In the genomic region with DNA sequence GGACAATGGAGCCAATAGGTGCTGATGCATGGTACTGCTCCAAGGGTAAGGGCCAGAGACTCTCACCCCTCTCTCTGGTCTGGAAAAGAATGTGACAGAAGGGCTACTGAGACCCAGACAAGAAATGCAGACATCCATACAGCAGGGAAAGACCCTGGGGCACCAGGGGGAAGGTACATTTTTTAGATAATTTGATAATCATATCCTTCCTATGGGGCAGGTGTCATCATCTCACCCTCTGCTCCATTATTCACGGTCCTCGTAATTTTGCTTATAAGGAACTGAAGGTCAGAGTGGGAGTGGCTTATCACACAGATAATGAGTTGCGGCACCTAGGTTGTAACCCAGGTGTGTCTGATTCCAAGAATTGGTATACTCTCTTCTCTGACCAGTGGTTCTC, we compare ENCODE assay signal across 27 cellular contexts.
DNase-seq lines count a peak whose midpoint lies in the region; ATAC-seq lines count a peak whose summit lies in the region.
"Had no signal": no experiment of that assay in that cellular context is flagged by ENCODE, and none has a peak within 500 bp of the region (broad histone marks: within the 10 kb centered on the region; RNA-seq: fewer than 3 reads in every experiment).

No MANE protein-coding gene starts in this region.

- no peaks in the 10 kb centered on the region for H3K27me3 ChIP-seq in trophoblast cell (ENCODE audit: insufficient read depth, low read length)
- H3K27me3 ChIP-seq: BE2C; BLaER1; BLaER1 treated with 17β-estradiol and CSF1 and Interleukin-3, amounts not matched to agents 10 nM and 100 nM had no signal

- H3K4ac ChIP-seq in trophoblast cell (ENCODE audit: low read depth, low read length), result no peak overlapping the region

- no peaks in the 10 kb centered on the region for H3K36me3 ChIP-seq in trophoblast cell (ENCODE audit: control insufficient read depth in 1 of 2, insufficient read depth in 2 of 2, low read length in 2 of 2)
- H3K36me3 ChIP-seq: BE2C; BLaER1; BLaER1 treated with 17β-estradiol and CSF1 and Interleukin-3, amounts not matched to agents 10 nM and 100 nM had no signal

- no peaks in the 10 kb centered on the region for H3K79me1 ChIP-seq in trophoblast cell (ENCODE audit: low read length)

- no peak overlapping the region for H2BK120ac ChIP-seq in trophoblast cell (ENCODE audit: insufficient read depth, low read length, poor library complexity)

- no peak overlapping the region for H3K14ac ChIP-seq in trophoblast cell (ENCODE audit: low read length)

- no CpG with 5 or more reads among the region's 3 CpGs for WGBS in trophoblast cell (ENCODE audit: extremely low coverage, insufficient coverage, insufficient read length)

- no peak overlapping the region for H4K91ac ChIP-seq in trophoblast cell (ENCODE audit: low read depth, low read length)

- no peaks in the 10 kb centered on the region for H3K4me1 ChIP-seq in trophoblast cell (ENCODE audit: control insufficient read depth in 1 of 2, insufficient read depth in 2 of 2, low read length in 2 of 2)
- H3K4me1 ChIP-seq: A549; BE2C; BLaER1; BLaER1 treated with 17β-estradiol and CSF1 and Interleukin-3, amounts not matched to agents 10 nM and 100 nM; Caco-2 had no signal

- no peak overlapping the region for H4K8ac ChIP-seq in trophoblast cell (ENCODE audit: low read depth, low read length)

- no peaks in the 10 kb centered on the region for H3K79me2 ChIP-seq in trophoblast cell (ENCODE audit: control insufficient read depth, insufficient read depth, low read length, poor library complexity)

- no peak overlapping the region for H2BK5ac ChIP-seq in trophoblast cell (ENCODE audit: low read depth, low read length, poor library complexity)

- no peak overlapping the region for H3K4me3 ChIP-seq in trophoblast cell (ENCODE audit: low read depth, low read length)
- H3K4me3 ChIP-seq: A549; BLaER1; BLaER1 treated with 17β-estradiol and CSF1 and Interleukin-3, amounts not matched to agents 10 nM and 100 nM had no signal

- H3K27ac ChIP-seq in trophoblast cell (ENCODE audit: low read depth, low read length), result no peak overlapping the region
- H3K27ac ChIP-seq: 22Rv1; A549; BLaER1; BLaER1 treated with 17β-estradiol and CSF1 and Interleukin-3, amounts not matched to agents 10 nM and 100 nM; C4-2B had no signal

- no peak for ATAC-seq in HG03378 (IDR thresholded peaks at IDR 0.05; ENCODE audit: unreplicated experiment)
- ATAC-seq: A549; CD8-positive, alpha-beta T cell had no signal

- H4K12ac ChIP-seq in trophoblast cell (ENCODE audit: low read depth, low read length), result no peak overlapping the region

- no peak overlapping the region for H3K18ac ChIP-seq in trophoblast cell (ENCODE audit: low read length)

- no peak overlapping the region for H2AFZ ChIP-seq in trophoblast cell (ENCODE audit: insufficient read depth, low read length, poor library complexity)

- no peak overlapping the region for H2BK12ac ChIP-seq in trophoblast cell (ENCODE audit: low read length)

- no peak overlapping the region for H3K23ac ChIP-seq in trophoblast cell (ENCODE audit: low read length)

- DNase-seq in trophoblast cell, result peak; percentile 64 to 74
- DNase-seq: 8988T; ACHN; AML-193; BE2C; C1 segment of cervical spinal cord; Caco-2; Calu3; CD4-positive, alpha-beta memory T cell; CD4-positive, alpha-beta T cell; CD4-positive, CD25-positive, alpha-beta regulatory T cell; CD8-positive, alpha-beta memory T cell; CD8-positive, alpha-beta T cell; COR-L47; DMS 273 treated with DMSO at 0.1 percent for 48 hours; DMS153; DMS53; DMS79; DMS79 treated with DMSO at 0.1 percent for 48 hours; DND-41; EL had no signal

- no peak overlapping the region for H3K4me2 ChIP-seq in trophoblast cell (ENCODE audit: low read length)
- H3K4me2 ChIP-seq: A549; BLaER1; BLaER1 treated with 17β-estradiol and CSF1 and Interleukin-3, amounts not matched to agents 10 nM and 100 nM had no signal

- H3K9me3 ChIP-seq in trophoblast cell (ENCODE audit: insufficient read depth, low read depth, low read length), result peaks cover 1% of the 10 kb centered on the region
- H3K9me3 ChIP-seq: A549; BE2C; BLaER1; BLaER1 treated with 17β-estradiol and CSF1 and Interleukin-3, amounts not matched to agents 10 nM and 100 nM; Caco-2 had no signal

- no peak overlapping the region for H2AK5ac ChIP-seq in trophoblast cell (ENCODE audit: low read length)

- H3K9ac ChIP-seq in trophoblast cell (ENCODE audit: low read length), result no peak overlapping the region
- H3K9ac ChIP-seq: BLaER1; BLaER1 treated with 17β-estradiol and CSF1 and Interleukin-3, amounts not matched to agents 10 nM and 100 nM had no signal
